In genomic region chr17:62827722-62828498, GRCh38 we compare ENCODE assay signal across 13 cellular contexts. TPM values are rescaled to one million over a fixed set of nuclear protein-coding genes. Genes with fewer than 3 reads are reported as not detected.
A peak's percentile ranks its signal among the peaks of the same experiment; 100 is the strongest.
DNase-seq lines count a peak whose midpoint lies in the region; ATAC-seq, FAIRE-seq and TF ChIP-seq lines count a peak whose summit lies in the region.
"Had no signal": no experiment of that assay in that cellular context is flagged by ENCODE, and none has a peak within 500 bp of the region (broad histone marks: within the 10 kb centered on the region; RNA-seq: fewer than 3 reads in every experiment).

No MANE protein-coding gene starts in this region.

- CTCF ChIA-PET in A549 (lab: Yijun Ruan, JAX), result interaction anchor here (0.6 to 1.5 kb wide), 5 partner anchors 15 to 726 kb away, joined by 3 to 5 read pairs (median 3); no protein-coding TSS in a partner anchor
- CTCF ChIA-PET in IMR-90 (lab: Yijun Ruan, JAX), result interaction anchor here (0.6 kb wide), 1 partner anchor 14 kb away, joined by 3 read pairs; no protein-coding TSS in a partner anchor

- peak overlapping the region; percentile 15 to 68; a peak in 3 of 4 replicates for H4K8ac ChIP-seq in IMR-90 (ENCODE audit: low read depth in 2 of 2, low read length in 2 of 2)
- no peak overlapping the region for H4K8ac ChIP-seq in neuronal stem cell (ENCODE audit: low read depth, low read length)

- no peak for TF ChIP-seq CTCF in A549 (IDR thresholded peaks at IDR 0.05)
- no peak for TF ChIP-seq CTCF in IMR-90 (conservative IDR thresholded peaks at IDR 0.05; ENCODE audit: low read depth, low read length)
- no peak for TF ChIP-seq CTCF in colonic mucosa (IDR thresholded peaks at IDR 0.05)

- no peaks in the 10 kb centered on the region for H3K27me3 ChIP-seq in IMR-90 (ENCODE audit: control insufficient read depth, insufficient read depth, low read length)
- H3K27me3 ChIP-seq in neuronal stem cell (ENCODE audit: control insufficient read depth in 3 of 3, insufficient read depth in 3 of 3, low read depth in 1 of 3, low read length in 3 of 3), result no peaks in the 10 kb centered on the region
- no peaks in the 10 kb centered on the region for H3K27me3 ChIP-seq in colonic mucosa

- H3K79me1 ChIP-seq in IMR-90 (ENCODE audit: low read depth in 1 of 2, low read length in 2 of 2), result peaks cover 0 to under 1% of the 10 kb centered on the region in 2 experiments; a peak in 1 of 4 replicates
- H3K79me1 ChIP-seq in neuronal stem cell (ENCODE audit: low read depth, low read length), result no peaks in the 10 kb centered on the region

- in situ Hi-C loops in IMR-90 (cut with MboI; ENCODE audit: low sequenced_read_pairs), result no loop called here

- H3K9ac ChIP-seq in IMR-90 (ENCODE audit: low read depth, low read length) (peak overlapping the region; percentile 52; the same call in 1 of the 2 replicates), neuronal stem cell (ENCODE audit: low read depth, low read length, poor library complexity) (no peak overlapping the region), colonic mucosa (ENCODE audit: low read depth in 2 of 2, low read length in 2 of 2) (no peak overlapping the region)

- no peak for ATAC-seq in A549
- ATAC-seq in IMR-90 (ENCODE audit: low read depth), result peak; percentile 15; the same call in 1 of the 2 replicates
- peak; percentile 30 for ATAC-seq in SK-N-SH treated with all-trans-retinoic acid at 6 μM for 48 hours

- H3K36me3 ChIP-seq in IMR-90 (ENCODE audit: control insufficient read depth, insufficient read depth, low read length) (no peaks in the 10 kb centered on the region), neuronal stem cell (replicated peaks in 1 of 2; ENCODE audit: control insufficient read depth in 2 of 2, insufficient read depth in 2 of 2, low read length in 2 of 2) (no peaks in the 10 kb centered on the region), colonic mucosa (no peaks in the 10 kb centered on the region)

- H3K4me2 ChIP-seq in A549 (0 out of 3 replicates have a peak overlapping the region, but pooled peaks have one; percentile 3), IMR-90 (ENCODE audit: low read depth, low read length) (peak overlapping the region; percentile 97), neuronal stem cell (ENCODE audit: insufficient read depth, low read length, poor library complexity, severe bottlenecking) (no peak overlapping the region)

- TF ChIP-seq RAD21 in A549 (conservative IDR thresholded peaks at IDR 0.05 in 1 of 2, IDR thresholded peaks at IDR 0.05 in 1 of 2) (no peak), IMR-90 (IDR thresholded peaks at IDR 0.05; ENCODE audit: low read length) (no peak)

- peak overlapping the region; percentile 70; the same call in 1 of the 2 replicates for H4K5ac ChIP-seq in IMR-90 (ENCODE audit: low read depth, low read length)

- peak overlapping the region; percentile 90; the same call in 1 of the 2 replicates for H3K18ac ChIP-seq in IMR-90 (ENCODE audit: low read depth, low read length)
- H3K18ac ChIP-seq in neuronal stem cell (ENCODE audit: low read length), result no peak overlapping the region

- no peaks in the 10 kb centered on the region for H4K20me1 ChIP-seq in IMR-90 (ENCODE audit: insufficient read depth, low read length)

- DNase-seq in A549 (ENCODE audit: low read depth in 1 of 2, low spot score in 1 of 2), result no peak
- DNase-seq in IMR-90, result peak; percentile 65
- DNase-seq in hepatic stellate cell (ENCODE audit: low spot score), result peak; percentile 26
- DNase-seq in neuronal stem cell (ENCODE audit: low spot score), result no peak
- DNase-seq in activated CD8-positive, alpha-beta memory T cell treated with anti-CD3 and anti-CD28 coated beads, Interleukin-2, amount 50 U/mL, for 48 hours, result no peak
- DNase-seq in NCI-H226, result no peak
- DNase-seq in colonic mucosa, result no peak
- DNase-seq: activated CD4-positive, alpha-beta memory T cell treated with anti-CD3 and anti-CD28 coated beads for 36 hours; activated naive CD8-positive, alpha-beta T cell treated with anti-CD3 and anti-CD28 coated beads, Interleukin-2, amount 10 ng/mL, durations not matched to agents 7 days and 5 days; stimulated activated CD4-positive, alpha-beta T cell treated with anti-CD3 and anti-CD28 coated beads, Interleukin-12 subunit alpha, Interleukin-12 subunit beta, amount 100 ng/mL, for 4 hours had no signal

- H3K14ac ChIP-seq in IMR-90 (replicated peaks; ENCODE audit: low read depth, low read length) (peak overlapping the region; percentile 75), neuronal stem cell (ENCODE audit: low read length) (no peak overlapping the region)

- POLR2A ChIA-PET in A549 (lab: Yijun Ruan, JAX), result no interaction called here
- POLR2A ChIA-PET in IMR-90 (lab: Charles Lee; ENCODE audit: unreplicated experiment), result no interaction called here

- H3K9me1 ChIP-seq in IMR-90 (ENCODE audit: insufficient read depth, low read length), result peaks cover 11% of the 10 kb centered on the region; the same call in 1 of the 2 replicates

- H2BK12ac ChIP-seq in neuronal stem cell (ENCODE audit: low read length), result no peak overlapping the region

- H3K4ac ChIP-seq in IMR-90 (ENCODE audit: low read depth, low read length), result peak overlapping the region; percentile 40; the same call in 1 of the 2 replicates
- H3K4ac ChIP-seq in neuronal stem cell (ENCODE audit: low read length), result no peak overlapping the region

- intact Hi-C loops in IMR-90 (cut with micrococcal nuclease) (no loop called here), colonic mucosa (cut with DNase I) (no loop called here)

- H3K23ac ChIP-seq in IMR-90 (ENCODE audit: low read depth, low read length), result peak overlapping the region; percentile 21; the same call in 1 of the 2 replicates
- no peak overlapping the region for H3K23ac ChIP-seq in neuronal stem cell (ENCODE audit: low read depth, low read length, poor library complexity)

- H2BK20ac ChIP-seq in IMR-90 (ENCODE audit: low read depth, low read length), result peak overlapping the region; percentile 68; the same call in 1 of the 2 replicates

- H2BK5ac ChIP-seq in IMR-90 (ENCODE audit: low read depth, low read length, poor library complexity, severe bottlenecking) (peak overlapping the region; percentile 38), neuronal stem cell (ENCODE audit: low read length) (no peak overlapping the region)

- peak overlapping the region; percentile 5 to 28; a peak in 4 of 6 replicates for H3K27ac ChIP-seq in A549
- H3K27ac ChIP-seq in IMR-90 (ENCODE audit: insufficient read depth, low read length), result peak overlapping the region; percentile 22; the same call in 1 of the 2 replicates
- no peak overlapping the region for H3K27ac ChIP-seq in neuronal stem cell (replicated peaks; ENCODE audit: low read length)
- H3K27ac ChIP-seq in colonic mucosa, result no peak overlapping the region

- 83% methylated on average over 10 of the region's 10 CpGs for WGBS in A549 (ENCODE audit: missing lambda C conversion rate)
- no CpG with 5 or more reads among the region's 10 CpGs for WGBS in IMR-90 (ENCODE audit: extremely low coverage in 2 of 2, insufficient read length in 1 of 2), 2 experiments
- no CpG with 5 or more reads among the region's 10 CpGs for WGBS in neuronal stem cell (ENCODE audit: extremely low coverage in 2 of 2, insufficient read length in 2 of 2, insufficient replicate concordance in 1 of 2), 2 donors

- H4K91ac ChIP-seq in IMR-90 (ENCODE audit: insufficient read depth, low read depth, low read length) (peak overlapping the region; percentile 14; the same call in 1 of the 2 replicates), neuronal stem cell (ENCODE audit: low read depth, low read length, poor library complexity) (no peak overlapping the region)

- peak overlapping the region; percentile 64; the same call in 1 of the 3 replicates for H2BK15ac ChIP-seq in IMR-90 (ENCODE audit: low read depth, low read length)
- H2BK15ac ChIP-seq in neuronal stem cell (ENCODE audit: low read length), result no peak overlapping the region

- BruUV-seq in IMR-90 (replicated peaks; lab: Mats Ljungman, UMichigan), result no TSS peak

- 0 out of 2 replicates have a peak overlapping the region, but pooled peaks have one; percentile 35 for H3K56ac ChIP-seq in IMR-90 (ENCODE audit: extremely low read depth, insufficient read depth, low read length)

- dilution Hi-C loops in IMR-90 (cut with HindIII; ENCODE audit: low sequenced_read_pairs, unreplicated experiment), result no loop called here

- H3K4me1 ChIP-seq in A549, result peaks cover 45% of the 10 kb centered on the region
- peaks cover 17% of the 10 kb centered on the region for H3K4me1 ChIP-seq in IMR-90 (ENCODE audit: control insufficient read depth, insufficient read depth, low read length)
- peaks cover 4 to 10% of the 10 kb centered on the region in 2 donors for H3K4me1 ChIP-seq in neuronal stem cell (ENCODE audit: control insufficient read depth in 2 of 2, insufficient read depth in 1 of 2, low read depth in 1 of 2, low read length in 2 of 2)
- no peaks in the 10 kb centered on the region for H3K4me1 ChIP-seq in colonic mucosa

- no peak for TF ChIP-seq EP300 in A549 (IDR thresholded peaks at IDR 0.05)

- H2AK9ac ChIP-seq in IMR-90 (replicated peaks; ENCODE audit: low read depth, low read length, poor library complexity), result no peak overlapping the region

- no peak overlapping the region for H2AK5ac ChIP-seq in IMR-90 (ENCODE audit: low read depth, low read length)
- no peak overlapping the region for H2AK5ac ChIP-seq in neuronal stem cell (ENCODE audit: low read depth, low read length)

- no peak for FAIRE-seq in A549 (lab: Jason Lieb, UNC)
- FAIRE-seq: G401.6, HTR-8/SVneo had no signal

- H2BK120ac ChIP-seq in IMR-90 (ENCODE audit: low read depth, low read length) (peak overlapping the region; percentile 53), neuronal stem cell (ENCODE audit: low read depth, low read length) (no peak overlapping the region)

- no peak overlapping the region for H2AFZ ChIP-seq in IMR-90 (replicated peaks; ENCODE audit: low read length, poor library complexity)
- no peak overlapping the region for H2AFZ ChIP-seq in neuronal stem cell (ENCODE audit: low read length)

- no peak overlapping the region for H3K4me3 ChIP-seq in A549
- peak overlapping the region; percentile 34; the same call in 1 of the 2 replicates for H3K4me3 ChIP-seq in IMR-90 (ENCODE audit: insufficient read depth, low read depth, low read length)
- no peak overlapping the region for H3K4me3 ChIP-seq in neuronal stem cell (ENCODE audit: low read length in 2 of 2)
- no peak overlapping the region for H3K4me3 ChIP-seq in colonic mucosa

- no peak for TF ChIP-seq POLR2A in A549 (IDR thresholded peaks at IDR 0.05; ENCODE audit: low read length)
- TF ChIP-seq POLR2A in IMR-90 (IDR thresholded peaks at IDR 0.05; ENCODE audit: low read depth, low read length), result no peak

- H3K9me3 ChIP-seq in A549 (no peaks in the 10 kb centered on the region), IMR-90 (ENCODE audit: control insufficient read depth, insufficient read depth, low read length) (no peaks in the 10 kb centered on the region), neuronal stem cell (replicated peaks in 1 of 2; ENCODE audit: control insufficient read depth in 2 of 2, insufficient read depth in 1 of 2, low read depth in 1 of 2, low read length in 2 of 2) (no peaks in the 10 kb centered on the region), colonic mucosa (no peaks in the 10 kb centered on the region)

RNA-seq across cellular contexts. Expression of gene MARCHF10, which starts 19.8 kb away (rescaled TPM):
- polyA plus RNA-seq in A549 (2011; rRNA removed), result 0.57 and 0.73 TPM in 2 replicates
- 0.52 and 0.60 TPM in 2 replicates for polyA plus RNA-seq in A549 (2012; cell fraction: cytosol; rRNA removed)
- polyA plus RNA-seq in A549 (2012; cell fraction: nucleus; rRNA removed), result 0.31 and 0.34 TPM in 2 replicates
- 0.42 to 0.69 TPM (median 0.43 TPM) in 3 replicates for polyA plus RNA-seq in A549 (2017; fragmentation: RNase III; extraction: RNeasy Plus Mini Kit Qiagen cat#74134 plus additional on column Dnase treatment)
- 1.2 TPM in 1 of 2 replicates, not detected in the other for polyA minus RNA-seq in A549 (2011; rRNA and poly(A)+ RNA removed)
- total RNA-seq in IMR-90 (2012; rRNA removed), result under 0.01 and 0.18 TPM in 2 replicates
- polyA plus RNA-seq in IMR-90 (2012; rRNA removed), result 0.10 and 0.74 TPM in 2 replicates
- polyA plus RNA-seq in IMR-90 (2012; cell fraction: cytosol; rRNA removed), result 0.33 and 0.42 TPM in 2 replicates
- 0.50 and 1.2 TPM in 2 replicates for polyA plus RNA-seq in IMR-90 (2012; cell fraction: nucleus; rRNA removed; ENCODE audit: low replicate concordance)
- polyA plus RNA-seq in neuronal stem cell (2013, experiment 1 of 2), result 2.1 TPM
- 1.6 TPM for polyA plus RNA-seq in neuronal stem cell (2013, experiment 2 of 2)
- total RNA-seq in colonic mucosa, result not detected
- total RNA-seq: activated CD4-positive, alpha-beta memory T cell treated with anti-CD3 and anti-CD28 coated beads for 36 hours had no signal

Comparison
In these comparisons a context has a peak if more than half of its experiments do, and no peak if none do; other contexts are left out.
1. ATAC-seq: peak in IMR-90 (single experiment) and SK-N-SH treated with all-trans-retinoic acid at 6 μM for 48 hours (single experiment); none in A549 (0 of 2).
2. DNase-seq: peak in IMR-90 (single experiment) and hepatic stellate cell (single experiment); none in A549 (0 of 2), neuronal stem cell (single experiment), activated CD8-positive, alpha-beta memory T cell treated with anti-CD3 and anti-CD28 coated beads, Interleukin-2, amount 50 U/mL, for 48 hours (single experiment), NCI-H226 (single experiment) and colonic mucosa (single experiment).
3. H3K27ac ChIP-seq: peak in A549 (2 of 2) and IMR-90 (single experiment); none in neuronal stem cell (single experiment) and colonic mucosa (single experiment).